ENCODE assay signal across 14 cellular contexts in genomic region chr3:53744351-53744750, GRCh38.
DNase-seq lines count a peak whose midpoint lies in the region; ATAC-seq and TF ChIP-seq lines count a peak whose summit lies in the region.
"Had no signal": no experiment of that assay in that cellular context is flagged by ENCODE, and none has a peak within 500 bp of the region (broad histone marks: within the 10 kb centered on the region; RNA-seq: fewer than 3 reads in every experiment).

No MANE protein-coding gene starts in this region.

- H2AK5ac ChIP-seq in mesenchymal stem cell (ENCODE audit: low read length, severe bottlenecking) = no peak overlapping the region

- POLR2A ChIA-PET in HEK293T (lab: Yijun Ruan, JAX) = no interaction called here

- peaks cover 24 to 26% of the 10 kb centered on the region in 2 experiments for H3K27me3 ChIP-seq in mesenchymal stem cell (ENCODE audit: control insufficient read depth in 1 of 2, insufficient read depth in 1 of 2, low read length in 2 of 2)
- H3K27me3 ChIP-seq: sigmoid colon had no signal

- peaks cover 3% of the 10 kb centered on the region for H3K4me1 ChIP-seq in mesenchymal stem cell (ENCODE audit: control insufficient read depth, insufficient read depth, low read depth, low read length)
- H3K4me1 ChIP-seq: sigmoid colon had no signal

- DNase-seq in DMS53 (lab: John Stamatoyannopoulos, UW) = peak; percentile 86
- peak; percentile 28 for DNase-seq in HEK293T (ENCODE audit: extremely low spot score)
- peak; percentile 87 for DNase-seq in NCI-H774 (lab: John Stamatoyannopoulos, UW)
- DNase-seq in iPS-NIHi11 (ENCODE audit: low spot score) = peak; percentile 75
- no peak for DNase-seq in 8988T
- DNase-seq in mesenchymal stem cell = no peak
- DNase-seq: activated CD4-positive, alpha-beta T cell treated with anti-CD3 and anti-CD28 coated beads for 4 hours; activated naive CD8-positive, alpha-beta T cell treated with anti-CD3 and anti-CD28 coated beads for 36 hours; CD4-positive, alpha-beta T cell; hippocampal formation; Karpas-422; sigmoid colon had no signal

- no peak overlapping the region for H2AFZ ChIP-seq in mesenchymal stem cell (ENCODE audit: low read depth, low read length)

- no peak overlapping the region for H2BK15ac ChIP-seq in mesenchymal stem cell (ENCODE audit: low read depth, poor library complexity, severe bottlenecking)

- no peak overlapping the region for H3K27ac ChIP-seq in mesenchymal stem cell (ENCODE audit: low read length, poor library complexity, severe bottlenecking)
- H3K27ac ChIP-seq: sigmoid colon had no signal

- no peaks in the 10 kb centered on the region for H3K79me1 ChIP-seq in mesenchymal stem cell (replicated peaks; ENCODE audit: low read length, poor library complexity, severe bottlenecking)

- H3K36me3 ChIP-seq in mesenchymal stem cell (ENCODE audit: control insufficient read depth in 1 of 2, insufficient read depth in 2 of 2, low read depth in 1 of 2, low read length in 2 of 2) = no peaks in the 10 kb centered on the region
- H3K36me3 ChIP-seq: sigmoid colon had no signal

- no peak overlapping the region for H4K91ac ChIP-seq in mesenchymal stem cell (ENCODE audit: low read length)

- H2BK5ac ChIP-seq in mesenchymal stem cell (ENCODE audit: low read depth, low read length, poor library complexity, severe bottlenecking) = no peak overlapping the region

- no peak overlapping the region for H4K8ac ChIP-seq in mesenchymal stem cell (ENCODE audit: low read length)

- no peak overlapping the region for H3K23ac ChIP-seq in mesenchymal stem cell (ENCODE audit: low read length in 2 of 2)

- no peak overlapping the region for H3K14ac ChIP-seq in mesenchymal stem cell (ENCODE audit: low read length in 2 of 2)

- 37% methylated on average over 8 of the region's 8 CpGs for WGBS in mesenchymal stem cell

- H3K4me2 ChIP-seq in mesenchymal stem cell (ENCODE audit: low read length, poor library complexity, severe bottlenecking) = no peak overlapping the region

- no peak overlapping the region for H3K4me3 ChIP-seq in mesenchymal stem cell (ENCODE audit: insufficient read depth in 1 of 2, low read depth in 1 of 2, low read length in 2 of 2)
- H3K4me3 ChIP-seq: sigmoid colon had no signal

- H3K4ac ChIP-seq in mesenchymal stem cell (ENCODE audit: low read depth in 1 of 2, low read length in 2 of 2) = no peak overlapping the region

- no peak overlapping the region for H3K18ac ChIP-seq in mesenchymal stem cell (ENCODE audit: low read depth in 1 of 2, low read length in 2 of 2)

- no peak overlapping the region for H2BK12ac ChIP-seq in mesenchymal stem cell (ENCODE audit: low read length in 2 of 2)

- H2BK120ac ChIP-seq in mesenchymal stem cell (ENCODE audit: low read depth, low read length) = no peak overlapping the region

- H3K9ac ChIP-seq in mesenchymal stem cell (ENCODE audit: low read length) = no peak overlapping the region

- no peak for ATAC-seq in HG02610 (IDR thresholded peaks at IDR 0.05; ENCODE audit: unreplicated experiment)
- ATAC-seq in HG03520 (IDR thresholded peaks at IDR 0.05; ENCODE audit: unreplicated experiment) = no peak

- H3K9me3 ChIP-seq in mesenchymal stem cell (ENCODE audit: control insufficient read depth, low read length) = peaks cover 2% of the 10 kb centered on the region
- H3K9me3 ChIP-seq: sigmoid colon had no signal

- CTCF ChIA-PET in HEK293T (lab: Yijun Ruan, JAX) = no interaction called here

TF ChIP-seq in HEK293T, 16 proteins besides CTCF, POLR2A, EP300 and RAD21:
- TF ChIP-seq FOXK2 (IDR thresholded peaks at IDR 0.05) (no peak), TARDBP (IDR thresholded peaks at IDR 0.05) (no peak), SUZ12 (IDR thresholded peaks at IDR 0.05) (no peak), ARNT (IDR thresholded peaks at IDR 0.05) (no peak), SP1 (IDR thresholded peaks at IDR 0.05) (no peak), FOXA1 (IDR thresholded peaks at IDR 0.05) (no peak), PKNOX1 (IDR thresholded peaks at IDR 0.05) (no peak), CTBP1 (IDR thresholded peaks at IDR 0.05; ENCODE audit: borderline replicate concordance) (no peak), ZNF384 (IDR thresholded peaks at IDR 0.05) (no peak), L3MBTL2 (conservative IDR thresholded peaks at IDR 0.05) (no peak), LEF1 (IDR thresholded peaks at IDR 0.05; ENCODE audit: borderline replicate concordance) (no peak), HDGF (IDR thresholded peaks at IDR 0.05; ENCODE audit: borderline replicate concordance) (no peak), BHLHE40 (IDR thresholded peaks at IDR 0.05; ENCODE audit: borderline replicate concordance) (no peak), FOXM1 (IDR thresholded peaks at IDR 0.05; ENCODE audit: borderline replicate concordance) (no peak), ELF4 (IDR thresholded peaks at IDR 0.05) (no peak)
TF ChIP-seq in HEK293T: peak in this region for 0.

Comparison
In these comparisons a context has a peak if more than half of its experiments do, and no peak if none do; other contexts are left out.
1. DNase-seq: peak in DMS53 (single experiment), HEK293T (single experiment), NCI-H774 (single experiment) and iPS-NIHi11 (single experiment); none in 8988T (single experiment) and mesenchymal stem cell (single experiment).